In genomic region chr6:156845447-156845846, GRCh38 we compare ENCODE assay signal across 18 cellular contexts.
DNase-seq lines count a peak whose midpoint lies in the region; ATAC-seq and TF ChIP-seq lines count a peak whose summit lies in the region.
"Had no signal": no experiment of that assay in that cellular context is flagged by ENCODE, and none has a peak within 500 bp of the region (broad histone marks: within the 10 kb centered on the region; RNA-seq: fewer than 3 reads in every experiment).

No MANE protein-coding gene starts in this region.

- peaks cover 98% of the 10 kb centered on the region for H3K4me1 Mint-ChIP-seq in CD4-positive, alpha-beta T cell (ENCODE audit: low read depth)
- H3K4me1 Mint-ChIP-seq in T-cell: peaks cover 95 to 98% (median 96%) of the 10 kb centered on the region in 3 donors

- CTCF ChIA-PET in CD4-positive, alpha-beta T cell (lab: Charles Lee): no interaction called here
- CTCF ChIA-PET in T-cell (lab: Charles Lee): no interaction called here

- no peak for TF ChIP-seq CTCF in CD4-positive, alpha-beta T cell (IDR thresholded peaks at IDR 0.05)
- TF ChIP-seq CTCF in esophagus squamous epithelium (IDR thresholded peaks at IDR 0.05): no peak

- H3K4me1 ChIP-seq in BLaER1 (peaks cover 91% of the 10 kb centered on the region), esophagus squamous epithelium (peaks cover 13 to 99% (median 67%) of the 10 kb centered on the region in 3 donors)

- intact Hi-C loops in CD4-positive, alpha-beta T cell (cut with DNase I, micrococcal nuclease): loop anchor here in 1 of 2 experiments (5.0 kb wide), 1 partner anchor 63 kb away; no protein-coding TSS in a partner anchor
- intact Hi-C loops in esophagus squamous epithelium (cut with DNase I): no loop called here

- peak overlapping the region; percentile 8 for H3K4me3 Mint-ChIP-seq in CD4-positive, alpha-beta T cell
- peak overlapping the region in 2 of 3 donors; percentile 1 to 46 for H3K4me3 Mint-ChIP-seq in T-cell
- H3K4me3 Mint-ChIP-seq: activated CD8-positive, alpha-beta T cell treated with anti-CD3 and anti-CD28 coated beads for 36 hours had no signal

- POLR2A ChIA-PET in CD4-positive, alpha-beta T cell (lab: Charles Lee): no interaction called here
- POLR2A ChIA-PET in T-cell (lab: Charles Lee): no interaction called here

- H3K36me3 ChIP-seq in BLaER1 (peaks cover 10% of the 10 kb centered on the region), esophagus squamous epithelium (no peaks in the 10 kb centered on the region)
- H3K36me3 ChIP-seq: heart left ventricle, MG63, prostate gland had no signal

- H3K27me3 Mint-ChIP-seq in CD4-positive, alpha-beta T cell: no peaks in the 10 kb centered on the region
- no peaks in the 10 kb centered on the region for H3K27me3 Mint-ChIP-seq in T-cell
- H3K27me3 Mint-ChIP-seq: activated CD8-positive, alpha-beta T cell treated with anti-CD3 and anti-CD28 coated beads for 36 hours had no signal

- no peak for ATAC-seq in CD4-positive, alpha-beta T cell (ENCODE audit: poor library complexity)
- ATAC-seq in T-cell (replicated peaks in 1 of 4): no peak
- ATAC-seq in GM21360 (IDR thresholded peaks at IDR 0.05; ENCODE audit: unreplicated experiment): no peak
- ATAC-seq: activated CD8-positive, alpha-beta T cell treated with anti-CD3 and anti-CD28 coated beads for 36 hours; heart left ventricle had no signal

- H3K36me3 Mint-ChIP-seq in CD4-positive, alpha-beta T cell (ENCODE audit: low read depth): peaks cover 13% of the 10 kb centered on the region
- H3K36me3 Mint-ChIP-seq in T-cell: peaks cover 5% of the 10 kb centered on the region

- H4K20me1 ChIP-seq in BLaER1: peaks cover 100% of the 10 kb centered on the region

- no peaks in the 10 kb centered on the region for H3K27me3 ChIP-seq in BLaER1
- no peaks in the 10 kb centered on the region for H3K27me3 ChIP-seq in CD4-positive, alpha-beta T cell (ENCODE audit: control insufficient read depth, insufficient read depth, low read length)
- no peaks in the 10 kb centered on the region for H3K27me3 ChIP-seq in esophagus squamous epithelium
- H3K27me3 ChIP-seq: heart left ventricle, MG63 had no signal

- no peak for TF ChIP-seq POLR2A in esophagus squamous epithelium (IDR thresholded peaks at IDR 0.05)

- no peaks in the 10 kb centered on the region for H3K9me3 ChIP-seq in BLaER1
- H3K9me3 ChIP-seq in CD4-positive, alpha-beta T cell (ENCODE audit: control insufficient read depth, low read length): no peaks in the 10 kb centered on the region
- no peaks in the 10 kb centered on the region for H3K9me3 ChIP-seq in esophagus squamous epithelium
- H3K9me3 ChIP-seq: heart left ventricle, MG63, prostate gland had no signal

- H3K4me2 ChIP-seq in BLaER1: peak overlapping the region; percentile 89

- peak overlapping the region; percentile 57 for H3K27ac Mint-ChIP-seq in CD4-positive, alpha-beta T cell
- peak overlapping the region; percentile 48 to 63 for H3K27ac Mint-ChIP-seq in T-cell
- H3K27ac Mint-ChIP-seq: activated CD8-positive, alpha-beta T cell treated with anti-CD3 and anti-CD28 coated beads for 36 hours had no signal

- no peak overlapping the region for H3K4me3 ChIP-seq in BLaER1
- H3K4me3 ChIP-seq in esophagus squamous epithelium: no peak overlapping the region
- H3K4me3 ChIP-seq: heart left ventricle, MG63, prostate gland, skin epidermis had no signal

- no peak for DNase-seq in CD4-positive, alpha-beta T cell
- DNase-seq in T-cell (no peak), left kidney (ENCODE audit: low read depth, low spot score) (peak; percentile 58), DMS53 (lab: John Stamatoyannopoulos, UW) (no peak), esophagus squamous epithelium (lab: John Stamatoyannopoulos, UW) (no peak), activated gamma-delta T cell treated with Interleukin-2 at 50 U/mL for 16 hours (no peak)
- DNase-seq: activated CD8-positive, alpha-beta T cell treated with anti-CD3 and anti-CD28 coated beads for 36 hours; central memory CD4-positive, alpha-beta T cell; GOT3; heart left ventricle; MG63; NCI-H1930; stimulated activated CD4-positive, alpha-beta T cell treated with anti-CD3 and anti-CD28 coated beads, Interleukin-4, amount 100 ng/mL, for 24 hours had no signal

- 86 to 91% methylated on average over 2 of the region's 2 CpGs for WGBS in esophagus squamous epithelium, 2 donors

- H3K9me3 Mint-ChIP-seq in CD4-positive, alpha-beta T cell: no peaks in the 10 kb centered on the region
- no peaks in the 10 kb centered on the region for H3K9me3 Mint-ChIP-seq in T-cell
- H3K9me3 Mint-ChIP-seq: activated CD8-positive, alpha-beta T cell treated with anti-CD3 and anti-CD28 coated beads for 36 hours had no signal

- no peak overlapping the region for H3K27ac ChIP-seq in BLaER1
- H3K27ac ChIP-seq in CD4-positive, alpha-beta T cell (ENCODE audit: low read depth, low read length): no peak overlapping the region
- H3K27ac ChIP-seq in esophagus squamous epithelium: no peak overlapping the region
- H3K27ac ChIP-seq: prostate gland, RWPE1 had no signal

- H3K9ac ChIP-seq in BLaER1: no peak overlapping the region
